19 cellular contexts compared by ENCODE assay signal in genomic region chr5:67996596-67996995, GRCh38.
DNase-seq lines count a peak whose midpoint lies in the region; ATAC-seq and TF ChIP-seq lines count a peak whose summit lies in the region.
"Had no signal": no experiment of that assay in that cellular context is flagged by ENCODE, and none has a peak within 500 bp of the region (broad histone marks: within the 10 kb centered on the region; RNA-seq: fewer than 3 reads in every experiment).

No MANE protein-coding gene starts in this region.

- no peak overlapping the region for H3K4me3 Mint-ChIP-seq in MCF 10A (ENCODE audit: unreplicated experiment)
- H3K4me3 Mint-ChIP-seq: CD4-positive, CD25-positive, alpha-beta regulatory T cell had no signal

- TF ChIP-seq CTCF in MCF 10A (IDR thresholded peaks at IDR 0.05; ENCODE audit: unreplicated experiment): no peak
- TF ChIP-seq CTCF in breast epithelium (IDR thresholded peaks at IDR 0.05): no peak

- BruUV-seq in MCF 10A (replicated peaks; lab: Mats Ljungman, UMichigan): no TSS peak

- H3K36me3 Mint-ChIP-seq in MCF 10A (ENCODE audit: insufficient read depth, unreplicated experiment): peaks cover 7% of the 10 kb centered on the region
- H3K36me3 Mint-ChIP-seq: CD4-positive, CD25-positive, alpha-beta regulatory T cell had no signal

- H3K9me3 ChIP-seq in breast epithelium: no peaks in the 10 kb centered on the region
- H3K9me3 ChIP-seq: SJCRH30 had no signal

- no peak for ATAC-seq in GM21528 (IDR thresholded peaks at IDR 0.05; ENCODE audit: low FRiP score, unreplicated experiment)
- no peak for ATAC-seq in GM18870 (IDR thresholded peaks at IDR 0.05; ENCODE audit: unreplicated experiment)
- no peak for ATAC-seq in HG02798 (IDR thresholded peaks at IDR 0.05; ENCODE audit: poor library complexity, unreplicated experiment)

- intact Hi-C loops in MCF 10A (cut with micrococcal nuclease): loop anchor here (5.0 kb wide), 1 partner anchor 221 kb away; the partner anchor contains the start of gene PIK3R1
- intact Hi-C loops in breast epithelium (cut with DNase I; ENCODE audit: low total_unique reads): no loop called here

- no peaks in the 10 kb centered on the region for H3K36me3 ChIP-seq in breast epithelium
- H3K36me3 ChIP-seq: SJCRH30 had no signal

- H3K27me3 Mint-ChIP-seq in MCF 10A (ENCODE audit: insufficient read depth, unreplicated experiment): no peaks in the 10 kb centered on the region

- POLR2A ChIA-PET in MCF 10A (lab: Yijun Ruan, JAX): interaction anchor here (1.0 to 1.1 kb wide), 2 partner anchors 43 to 229 kb away, joined by 3 to 4 read pairs; no protein-coding TSS in a partner anchor

- H3K4me1 Mint-ChIP-seq in MCF 10A (ENCODE audit: insufficient read depth, unreplicated experiment): peaks cover 33% of the 10 kb centered on the region
- H3K4me1 Mint-ChIP-seq: CD4-positive, CD25-positive, alpha-beta regulatory T cell had no signal

- CTCF ChIA-PET in MCF 10A (lab: Yijun Ruan, JAX): no interaction called here

- DNase-seq in MCF 10A (ENCODE audit: unreplicated experiment) (no peak), breast epithelium (ENCODE audit: low spot score in 2 of 2) (no peak), NCI-H2029 (lab: John Stamatoyannopoulos, UW) (peak; percentile 24), erythroblast (lab: John Stamatoyannopoulos, UW) (peak; percentile 2 to 4)
- DNase-seq: Calu3; CD4-positive, CD25-positive, alpha-beta regulatory T cell; GDM1; GOT3; NCI-H2107; NCI-H510A; NK-92 treated with Interleukin-12 subunit alpha and Interleukin-12 subunit beta, amount 100 ng/mL, for 24 hours; OCI-M1; SJCRH30; SW 1271 had no signal

- H3K27ac Mint-ChIP-seq in MCF 10A (ENCODE audit: low read depth, unreplicated experiment): peak overlapping the region; percentile 41
- H3K27ac Mint-ChIP-seq: CD4-positive, CD25-positive, alpha-beta regulatory T cell had no signal

- H3K27me3 ChIP-seq in breast epithelium: no peaks in the 10 kb centered on the region
- H3K27me3 ChIP-seq: SJCRH30 had no signal

- H3K27ac ChIP-seq in breast epithelium: no peak overlapping the region
- H3K27ac ChIP-seq: KMS-11, RWPE1, SJCRH30 had no signal

- no peak for TF ChIP-seq POLR2A in breast epithelium (IDR thresholded peaks at IDR 0.05)
- TF ChIP-seq POLR2A in erythroblast (IDR thresholded peaks at IDR 0.05; ENCODE audit: low read length): no peak

- H3K4me3 ChIP-seq in breast epithelium: no peak overlapping the region
- H3K4me3 ChIP-seq: SJCRH30 had no signal

- no peaks in the 10 kb centered on the region for H3K4me1 ChIP-seq in breast epithelium
- H3K4me1 ChIP-seq: SJCRH30 had no signal

- H3K9me3 Mint-ChIP-seq in MCF 10A (ENCODE audit: unreplicated experiment): no peaks in the 10 kb centered on the region
- H3K9me3 Mint-ChIP-seq: CD4-positive, CD25-positive, alpha-beta regulatory T cell had no signal

Comparison
In these comparisons a context has a peak if more than half of its experiments do, and no peak if none do; other contexts are left out.
1. DNase-seq: peak in NCI-H2029 (single experiment) and erythroblast (2 of 2); none in MCF 10A (single experiment) and breast epithelium (0 of 2).